Comparison of ENCODE assay signal across 14 cellular contexts in genomic region chr18:63309422-63309821, GRCh38.
DNase-seq lines count a peak whose midpoint lies in the region; ATAC-seq and TF ChIP-seq lines count a peak whose summit lies in the region.
"Had no signal": no experiment of that assay in that cellular context is flagged by ENCODE, and none has a peak within 500 bp of the region (broad histone marks: within the 10 kb centered on the region; RNA-seq: fewer than 3 reads in every experiment).

No MANE protein-coding gene starts in this region.

- H3K4me2 ChIP-seq in SU-DHL-6 (ENCODE audit: low read depth, low read length, poor library complexity, severe bottlenecking) = peak overlapping the region; percentile 26

- no peak overlapping the region for H3K9ac ChIP-seq in SU-DHL-6 (ENCODE audit: low read length)

- H3F3A ChIP-seq in SU-DHL-6 (ENCODE audit: insufficient read depth) = peaks cover 35% of the 10 kb centered on the region; the same call in 1 of the 2 replicates

- H2AFZ ChIP-seq in SU-DHL-6 (ENCODE audit: low read depth, low read length, severe bottlenecking) = no peak overlapping the region

- no peaks in the 10 kb centered on the region for H3K27me3 Mint-ChIP-seq in activated naive CD8-positive, alpha-beta T cell

- peaks cover 100% of the 10 kb centered on the region for H3K79me2 ChIP-seq in SU-DHL-6 (ENCODE audit: insufficient read depth, low read length)

- H3K4me3 Mint-ChIP-seq in activated naive CD8-positive, alpha-beta T cell = peak overlapping the region; percentile 62

- H3K4me3 ChIP-seq in SU-DHL-6 (ENCODE audit: insufficient read depth, low read length, poor library complexity, severe bottlenecking) = no peak overlapping the region
- H3K4me3 ChIP-seq: sigmoid colon, thoracic aorta had no signal

- H3K27ac Mint-ChIP-seq in activated naive CD8-positive, alpha-beta T cell = peak overlapping the region; percentile 92

- peaks cover 12% of the 10 kb centered on the region; the same call in 1 of the 2 replicates for H3K36me3 ChIP-seq in SU-DHL-6 (ENCODE audit: low read length)
- H3K36me3 ChIP-seq: sigmoid colon, thoracic aorta had no signal

- no peak for TF ChIP-seq CTCF in SU-DHL-6 (IDR thresholded peaks at IDR 0.05; ENCODE audit: insufficient read depth, low read length, poor library complexity, severe bottlenecking)

- no peak for ATAC-seq in HG02759 (IDR thresholded peaks at IDR 0.05; ENCODE audit: unreplicated experiment)
- ATAC-seq: SK-N-SH treated with all-trans-retinoic acid at 6 μM for 48 hours had no signal

- peaks cover 93% of the 10 kb centered on the region for H3K4me1 Mint-ChIP-seq in activated naive CD8-positive, alpha-beta T cell (ENCODE audit: low read depth)

- H3K9me3 ChIP-seq in SU-DHL-6 (ENCODE audit: insufficient read depth, low read length) = no peaks in the 10 kb centered on the region
- H3K9me3 ChIP-seq: sigmoid colon, thoracic aorta had no signal

- peak overlapping the region; percentile 13; the same call in 1 of the 2 replicates for H3K27ac ChIP-seq in SU-DHL-6 (ENCODE audit: low read depth, low read length)
- H3K27ac ChIP-seq: sigmoid colon, thoracic aorta had no signal

- no peaks in the 10 kb centered on the region for H3K9me2 ChIP-seq in SU-DHL-6 (replicated peaks; ENCODE audit: insufficient read depth, low read length)

- no peaks in the 10 kb centered on the region for H3K9me3 Mint-ChIP-seq in activated naive CD8-positive, alpha-beta T cell (ENCODE audit: low read depth)

- DNase-seq in activated CD8-positive, alpha-beta memory T cell treated with anti-CD3 and anti-CD28 coated beads, Interleukin-2, amount 50 U/mL, for 4 hours = peak; percentile 50
- DNase-seq in activated CD8-positive, alpha-beta memory T cell treated with anti-CD3 and anti-CD28 coated beads for 24 hours = no peak
- peak; percentile 26 to 54 for DNase-seq in stimulated activated CD4-positive, alpha-beta T cell treated with anti-CD3 and anti-CD28 coated beads, Interleukin-4, amount 100 ng/mL, for 4 hours
- DNase-seq in RPMI8226 (no peak), NCI-H524 (lab: John Stamatoyannopoulos, UW) (no peak)
- DNase-seq: amniotic stem cell, dermis blood vessel endothelial cell, NCI-H2171, sigmoid colon had no signal

- H3K27me3 ChIP-seq in SU-DHL-6 (ENCODE audit: low read length) = no peaks in the 10 kb centered on the region
- H3K27me3 ChIP-seq: sigmoid colon had no signal

- H3K36me3 Mint-ChIP-seq in activated naive CD8-positive, alpha-beta T cell = peaks cover 24% of the 10 kb centered on the region

- peaks cover 45% of the 10 kb centered on the region for H4K20me1 ChIP-seq in SU-DHL-6 (ENCODE audit: low read depth, low read length)

Comparison
In these comparisons a context has a peak if more than half of its experiments do, and no peak if none do; other contexts are left out.
1. DNase-seq: peak in activated CD8-positive, alpha-beta memory T cell treated with anti-CD3 and anti-CD28 coated beads, Interleukin-2, amount 50 U/mL, for 4 hours (single experiment) and stimulated activated CD4-positive, alpha-beta T cell treated with anti-CD3 and anti-CD28 coated beads, Interleukin-4, amount 100 ng/mL, for 4 hours (2 of 2); none in activated CD8-positive, alpha-beta memory T cell treated with anti-CD3 and anti-CD28 coated beads for 24 hours (single experiment), RPMI8226 (single experiment) and NCI-H524 (0 of 2).